ENCODE assay signal across 16 cellular contexts in the genomic region with DNA sequence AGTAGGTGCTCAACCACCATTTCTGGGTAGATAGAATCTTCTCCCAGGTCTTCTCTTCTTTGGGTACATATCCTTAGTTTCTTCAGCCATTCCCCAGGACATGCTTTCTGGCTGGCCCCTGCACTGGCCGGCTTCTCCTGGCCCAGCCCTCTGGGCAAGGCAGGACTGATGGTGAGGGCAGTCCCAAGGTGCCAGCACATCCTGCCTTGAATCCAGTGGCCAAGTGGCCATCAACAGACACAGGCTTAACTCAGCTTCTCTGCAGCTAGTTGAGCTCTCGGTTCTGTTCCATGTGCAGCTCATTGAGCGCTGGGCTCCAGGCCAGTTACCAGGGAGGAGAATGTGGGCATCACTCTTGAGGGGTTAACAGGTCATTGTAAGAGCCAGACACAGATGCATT. TPM values are rescaled to one million over a fixed set of nuclear protein-coding genes. Genes with fewer than 3 reads are reported as not detected.
DNase-seq lines count a peak whose midpoint lies in the region; ATAC-seq and TF ChIP-seq lines count a peak whose summit lies in the region.
"Had no signal": no experiment of that assay in that cellular context is flagged by ENCODE, and none has a peak within 500 bp of the region (broad histone marks: within the 10 kb centered on the region; RNA-seq: fewer than 3 reads in every experiment).

No MANE protein-coding gene starts in this region.

- peaks cover 13% of the 10 kb centered on the region for H3K27me3 Mint-ChIP-seq in neural progenitor cell (ENCODE audit: insufficient read depth, low read depth)

- H3K36me3 ChIP-seq in RWPE2 (ENCODE audit: low read depth), result no peaks in the 10 kb centered on the region
- H3K36me3 ChIP-seq in aorta (ENCODE audit: control insufficient read depth in 1 of 2, insufficient read depth in 2 of 2, low read length in 1 of 2), result no peaks in the 10 kb centered on the region
- no peaks in the 10 kb centered on the region for H3K36me3 ChIP-seq in neural progenitor cell

- H3K4me1 ChIP-seq in RWPE2 (ENCODE audit: insufficient read depth, poor library complexity, severe bottlenecking) (peaks cover 8% of the 10 kb centered on the region), aorta (ENCODE audit: control insufficient read depth in 1 of 2, insufficient read depth in 2 of 2, low read length in 2 of 2) (no peaks in the 10 kb centered on the region), neural progenitor cell (no peaks in the 10 kb centered on the region)

- H3K4me3 Mint-ChIP-seq in neural progenitor cell, result no peak overlapping the region
- H3K4me3 Mint-ChIP-seq: CD14-positive monocyte; CD8-positive, alpha-beta T cell had no signal

- H3K27me3 ChIP-seq in RWPE2 (ENCODE audit: insufficient read depth, poor library complexity, severe bottlenecking) (no peaks in the 10 kb centered on the region), aorta (ENCODE audit: control insufficient read depth in 1 of 2, insufficient read depth in 2 of 2, low read length in 1 of 2) (no peaks in the 10 kb centered on the region), neural progenitor cell (no peaks in the 10 kb centered on the region)

- no peaks in the 10 kb centered on the region for H3K36me3 Mint-ChIP-seq in neural progenitor cell
- H3K36me3 Mint-ChIP-seq: CD14-positive monocyte; CD8-positive, alpha-beta T cell had no signal

- H3K4me3 ChIP-seq in RWPE2 (ENCODE audit: severe bottlenecking) (no peak overlapping the region), aorta (ENCODE audit: low read length in 2 of 2) (no peak overlapping the region), neural progenitor cell (no peak overlapping the region)

- H3K9me3 ChIP-seq in RWPE2 (ENCODE audit: severe bottlenecking) (no peaks in the 10 kb centered on the region), aorta (ENCODE audit: control insufficient read depth, low read length) (peaks cover 2% of the 10 kb centered on the region), neural progenitor cell (ENCODE audit: low read depth) (no peaks in the 10 kb centered on the region)

- DNase-seq in EL (peak; percentile 30), RWPE2 (ENCODE audit: low spot score) (no peak), posterior vena cava (ENCODE audit: low spot score) (peak; percentile 60), aorta (peak; percentile 17 to 55), neural progenitor cell (ENCODE audit: low spot score) (no peak), Ammon's horn (ENCODE audit: low spot score) (no peak)
- DNase-seq in stimulated activated CD4-positive, alpha-beta T cell treated with anti-CD3 and anti-CD28 coated beads, Interleukin-15, amount 100 ng/mL, for 24 hours, result no peak
- DNase-seq: CD8-positive, alpha-beta T cell; COR-L47; DMS153; DMS79 treated with DMSO at 0.1 percent for 48 hours; GF-D8; HCEC 1CT had no signal

- no peak overlapping the region for H3K9ac ChIP-seq in neural progenitor cell

- peaks cover 22% of the 10 kb centered on the region for H3K9me3 Mint-ChIP-seq in neural progenitor cell
- H3K9me3 Mint-ChIP-seq: CD8-positive, alpha-beta T cell had no signal

- intact Hi-C loops in posterior vena cava (cut with DNase I), result no loop called here
- intact Hi-C loops in aorta (cut with DNase I), result no loop called here

- ATAC-seq in RWPE2 (ENCODE audit: low read depth) (no peak), aorta (ENCODE audit: low FRiP score) (no peak)
- ATAC-seq: CD8-positive, alpha-beta T cell had no signal

- peak overlapping the region; percentile 72 for H3K27ac ChIP-seq in RWPE2 (ENCODE audit: poor library complexity, severe bottlenecking)
- no peak overlapping the region for H3K27ac ChIP-seq in aorta (ENCODE audit: low read depth in 1 of 2, low read length in 2 of 2)
- no peak overlapping the region for H3K27ac ChIP-seq in neural progenitor cell
- H3K27ac ChIP-seq: HL-60 had no signal

- H3F3A ChIP-seq in neural progenitor cell (ENCODE audit: low read depth), result no peaks in the 10 kb centered on the region

- peaks cover 3% of the 10 kb centered on the region for H3K4me1 Mint-ChIP-seq in neural progenitor cell
- H3K4me1 Mint-ChIP-seq: CD14-positive monocyte had no signal

- no peak overlapping the region for H2AFZ ChIP-seq in neural progenitor cell (replicated peaks)

- TF ChIP-seq CTCF in RWPE2 (IDR thresholded peaks at IDR 0.05; ENCODE audit: poor library complexity, severe bottlenecking) (no peak), neural progenitor cell (IDR thresholded peaks at IDR 0.05) (no peak)

- no peaks in the 10 kb centered on the region for H3K79me2 ChIP-seq in neural progenitor cell (ENCODE audit: low read depth)

- no peaks in the 10 kb centered on the region for H4K20me1 ChIP-seq in neural progenitor cell (ENCODE audit: low read depth)

- 95 to 96% methylated on average over 3 of the region's 3 CpGs for WGBS in aorta, 2 donors

- no peak overlapping the region for H3K4me2 ChIP-seq in neural progenitor cell

- no peak overlapping the region for H3K27ac Mint-ChIP-seq in neural progenitor cell
- H3K27ac Mint-ChIP-seq: CD14-positive monocyte; CD8-positive, alpha-beta T cell had no signal

RNA-seq across cellular contexts. Expression of gene SMIM38, which starts 17.6 kb away (rescaled TPM):
- 1 to 10 TPM in 1 of 2 donors, under 1 TPM in 1; 0.76 to 1.4 TPM for total RNA-seq in posterior vena cava
- total RNA-seq in aorta, result 1 to 10 TPM; 1.6 to 2.8 TPM
- under 1 TPM in 1 of 2 donors, not detected in 1; 0.56 TPM for polyA plus RNA-seq in aorta
- total RNA-seq in neural progenitor cell (ENCODE audit: low replicate concordance), result 1.5 and 2.0 TPM in 2 replicates
- total RNA-seq: CD8-positive, alpha-beta T cell; H4 had no signal
- polyA plus RNA-seq: CD14-positive monocyte had no signal

Comparison
In these comparisons a context has a peak if more than half of its experiments do, and no peak if none do; other contexts are left out.
1. DNase-seq: peak in EL (single experiment), posterior vena cava (single experiment) and aorta (2 of 2); none in RWPE2 (single experiment), stimulated activated CD4-positive, alpha-beta T cell treated with anti-CD3 and anti-CD28 coated beads, Interleukin-15, amount 100 ng/mL, for 24 hours (single experiment), neural progenitor cell (single experiment) and Ammon's horn (single experiment).